In genomic region chr2:71069376-71069775, GRCh38 we compare ENCODE assay signal across 8 cellular contexts. TPM values are rescaled to one million over a fixed set of nuclear protein-coding genes. Genes with fewer than 3 reads are reported as not detected.
DNase-seq lines count a peak whose midpoint lies in the region; ATAC-seq, FAIRE-seq and TF ChIP-seq lines count a peak whose summit lies in the region.

No MANE protein-coding gene starts in this region.

- H4K20me1 ChIP-seq in mammary epithelial cell (ENCODE audit: insufficient read depth, low read length) = no peaks in the 10 kb centered on the region

- peak overlapping the region; percentile 97 for H3K4me3 Mint-ChIP-seq in mesothelial cell of epicardium

- H3K9me3 ChIP-seq in A549 (no peaks in the 10 kb centered on the region), HUES48 (ENCODE audit: control insufficient read depth, insufficient read depth, low read length) (no peaks in the 10 kb centered on the region), mammary epithelial cell (replicated peaks; ENCODE audit: insufficient read depth, low read length) (no peaks in the 10 kb centered on the region)

- TF ChIP-seq POLR2A in A549 (IDR thresholded peaks at IDR 0.05; ENCODE audit: low read length) = no peak

- WGBS in A549 (ENCODE audit: missing lambda C conversion rate) = 62% methylated on average over 5 of the region's 5 CpGs
- WGBS in mammary epithelial cell (ENCODE audit: low coverage, missing lambda C conversion rate) = 17% methylated on average over 5 of the region's 5 CpGs

- TF ChIP-seq EP300 in A549 (IDR thresholded peaks at IDR 0.05) = no peak

- intact Hi-C loops in mammary epithelial cell (cut with micrococcal nuclease) = loop anchor here (2.0 kb wide), 2 partner anchors 21 to 31 kb away; no protein-coding TSS in a partner anchor

- DNase-seq in A549 (ENCODE audit: low read depth in 1 of 2, low spot score in 1 of 2) (no peak), mammary epithelial cell (peak; percentile 8), mesothelial cell of epicardium (ENCODE audit: low spot score in 2 of 2, unreplicated experiment in 2 of 2) (no peak), NCI-H1105 (lab: John Stamatoyannopoulos, UW) (no peak), HT-29 (ENCODE audit: low spot score) (no peak)
- no peak for DNase-seq in activated CD8-positive, alpha-beta memory T cell treated with anti-CD3 and anti-CD28 coated beads, Interleukin-2, amount 50 U/mL, for 4 hours
- no peak for DNase-seq in stimulated activated CD4-positive, alpha-beta T cell treated with anti-CD3 and anti-CD28 coated beads, Interleukin-4, amount 100 ng/mL, for 4 hours

- peak overlapping the region; percentile 86 to 92 for H3K27ac ChIP-seq in A549
- no peak overlapping the region for H3K27ac ChIP-seq in HUES48 (ENCODE audit: low read depth, low read length)
- peak overlapping the region; percentile 57 for H3K27ac ChIP-seq in mammary epithelial cell (ENCODE audit: insufficient read depth, low read depth, low read length)

- H3K4me1 ChIP-seq in A549 (peaks cover 12% of the 10 kb centered on the region; the same call in 2 of the 3 replicates), HUES48 (ENCODE audit: control insufficient read depth, insufficient read depth, low read length) (peaks cover 9% of the 10 kb centered on the region; the same call in 1 of the 2 replicates), mammary epithelial cell (ENCODE audit: insufficient read depth, low read length) (peaks cover 42% of the 10 kb centered on the region)

- peaks cover 41% of the 10 kb centered on the region for H3K79me2 ChIP-seq in mammary epithelial cell (ENCODE audit: insufficient read depth, low read length)

- no TSS peak for BruUV-seq in mammary epithelial cell (replicated peaks; lab: Mats Ljungman, UMichigan)

- H3K36me3 ChIP-seq in HUES48 (ENCODE audit: control insufficient read depth, insufficient read depth, low read length) (peaks cover 24% of the 10 kb centered on the region), mammary epithelial cell (ENCODE audit: insufficient read depth, low read length) (peaks cover 6% of the 10 kb centered on the region)

- peak overlapping the region; percentile 81 for H3K4me3 ChIP-seq in A549
- H3K4me3 ChIP-seq in HUES48 (ENCODE audit: low read depth, low read length) = peak overlapping the region; percentile 87
- H3K4me3 ChIP-seq in mammary epithelial cell (replicated peaks in 1 of 3; ENCODE audit: insufficient read depth in 1 of 3, low read depth in 2 of 3, low read length in 3 of 3) = peak overlapping the region; percentile 66 to 78 (median 76)

- H3K4me2 ChIP-seq in A549 = peak overlapping the region; percentile 94
- peak overlapping the region; percentile 90 for H3K4me2 ChIP-seq in mammary epithelial cell (ENCODE audit: insufficient read depth, low read depth, low read length)

- no peak overlapping the region for H3K27ac Mint-ChIP-seq in mesothelial cell of epicardium

- H3K9ac ChIP-seq in HUES48 (ENCODE audit: low read depth, low read length) = no peak overlapping the region
- H3K9ac ChIP-seq in mammary epithelial cell (ENCODE audit: insufficient read depth, low read length) = peak overlapping the region; percentile 54

- no peak overlapping the region for H2AFZ ChIP-seq in mammary epithelial cell (ENCODE audit: low read depth, low read length)

- dilution Hi-C loops in mammary epithelial cell (cut with HindIII; ENCODE audit: low sequenced_read_pairs) = no loop called here

- no peak for TF ChIP-seq RAD21 in A549 (conservative IDR thresholded peaks at IDR 0.05 in 1 of 2, IDR thresholded peaks at IDR 0.05 in 1 of 2)

- FAIRE-seq in A549 (lab: Jason Lieb, UNC) = no peak

- H3K9me3 Mint-ChIP-seq in mesothelial cell of epicardium = no peaks in the 10 kb centered on the region

- in situ Hi-C loops in mammary epithelial cell (cut with MboI; ENCODE audit: low sequenced_read_pairs in 2 of 2) = no loop called here

- ATAC-seq in A549 = no peak

- no peak for TF ChIP-seq CTCF in A549 (IDR thresholded peaks at IDR 0.05)
- TF ChIP-seq CTCF in mammary epithelial cell (conservative IDR thresholded peaks at IDR 0.05 in 1 of 2, IDR thresholded peaks at IDR 0.05 in 1 of 2; ENCODE audit: extremely low read depth in 1 of 2, insufficient read depth in 1 of 2, low read depth in 1 of 2, low read length in 2 of 2) = no peak
- TF ChIP-seq CTCF in mesothelial cell of epicardium (IDR thresholded peaks at IDR 0.05; ENCODE audit: unreplicated experiment) = no peak

- CTCF ChIA-PET in A549 (lab: Yijun Ruan, JAX) = interaction anchor here (1.3 to 4.0 kb wide), 3 partner anchors 10 to 68 kb away, joined by 4 to 18 read pairs (median 5); no protein-coding TSS in a partner anchor
- CTCF ChIA-PET in mammary epithelial cell (lab: Charles Lee; ENCODE audit: low non-redundant PET) = interaction anchor here (0.6 to 1.4 kb wide), 4 partner anchors 19 to 198 kb away, joined by 3 to 9 read pairs (median 6); no protein-coding TSS in a partner anchor

- H3K4me1 Mint-ChIP-seq in mesothelial cell of epicardium = peaks cover 42% of the 10 kb centered on the region

- POLR2A ChIA-PET in A549 (lab: Yijun Ruan, JAX) = interaction anchor here (1.0 to 2.5 kb wide), 7 partner anchors 10 to 776 kb away, joined by 3 to 35 read pairs (median 10); partner anchors contain the start of genes MCEE, MPHOSPH10 and SNRPG

- H3K36me3 Mint-ChIP-seq in mesothelial cell of epicardium = peaks cover 11% of the 10 kb centered on the region

- H3K27me3 ChIP-seq in HUES48 (ENCODE audit: control insufficient read depth, insufficient read depth, low read length) = no peaks in the 10 kb centered on the region
- no peaks in the 10 kb centered on the region for H3K27me3 ChIP-seq in mammary epithelial cell (ENCODE audit: insufficient read depth, low read length)

- no peaks in the 10 kb centered on the region for H3K27me3 Mint-ChIP-seq in mesothelial cell of epicardium (ENCODE audit: low read depth)

TF ChIP-seq in A549, 52 proteins besides CTCF, POLR2A, EP300 and RAD21:
- TF ChIP-seq HEYL (CRISPR knock-in tag; IDR thresholded peaks at IDR 0.05) = no peak
- TF ChIP-seq EHF (CRISPR knock-in tag; IDR thresholded peaks at IDR 0.05) = no peak
- no peak for TF ChIP-seq CHD4 (IDR thresholded peaks at IDR 0.05; ENCODE audit: borderline replicate concordance)
- TF ChIP-seq RFX5 (IDR thresholded peaks at IDR 0.05) = no peak
- no peak for TF ChIP-seq ZFP36 (IDR thresholded peaks at IDR 0.05; ENCODE audit: borderline replicate concordance, partially characterized antibody)
- no peak for TF ChIP-seq RARB (CRISPR knock-in tag; IDR thresholded peaks at IDR 0.05)
- no peak for TF ChIP-seq ZC3H11A (IDR thresholded peaks at IDR 0.05)
- no peak for TF ChIP-seq KDM5A (IDR thresholded peaks at IDR 0.05)
- TF ChIP-seq JUN (IDR thresholded peaks at IDR 0.05) = no peak
- TF ChIP-seq FOSB (CRISPR knock-in tag; IDR thresholded peaks at IDR 0.05) = no peak
- no peak for TF ChIP-seq HES2 (IDR thresholded peaks at IDR 0.05)
- TF ChIP-seq EHMT2 (IDR thresholded peaks at IDR 0.05; ENCODE audit: low read depth) = no peak
- no peak for TF ChIP-seq MAX (IDR thresholded peaks at IDR 0.05)
- TF ChIP-seq HOXB13 (CRISPR knock-in tag; IDR thresholded peaks at IDR 0.05; ENCODE audit: low read depth) = no peak
- TF ChIP-seq CEBPB (IDR thresholded peaks at IDR 0.05) = no peak
- no peak for TF ChIP-seq ESRRA (IDR thresholded peaks at IDR 0.05; ENCODE audit: borderline replicate concordance, low read length)
- no peak for TF ChIP-seq ZNF302 (CRISPR knock-in tag; IDR thresholded peaks at IDR 0.05)
- no peak for TF ChIP-seq NFE2L2 (conservative IDR thresholded peaks at IDR 0.05; ENCODE audit: low read length)

RNA-seq across cellular contexts. Expression of gene NAGK, which starts 0.9 kb away (rescaled TPM):
- 41.2 and 42.2 TPM in 2 replicates for polyA plus RNA-seq in A549 (2011; rRNA removed)
- polyA plus RNA-seq in A549 (2012; cell fraction: cytosol; rRNA removed) = 61.5 and 66.0 TPM in 2 replicates
- polyA plus RNA-seq in A549 (2012; cell fraction: nucleus; rRNA removed) = 94.0 and 105 TPM in 2 replicates
- 93.6 to 134 TPM (median 119 TPM) in 3 replicates for polyA plus RNA-seq in A549 (2017; fragmentation: RNase III; extraction: RNeasy Plus Mini Kit Qiagen cat#74134 plus additional on column Dnase treatment)
- 35.5 and 36.3 TPM in 2 replicates for polyA minus RNA-seq in A549 (2011; rRNA and poly(A)+ RNA removed)
- 10 to 100 TPM; 29.5 to 80.8 TPM for total RNA-seq in mammary epithelial cell
- polyA plus RNA-seq in mammary epithelial cell = 60.0 TPM
- polyA minus RNA-seq in mammary epithelial cell = 46.5 TPM
- total RNA-seq in mesothelial cell of epicardium = 90.5 to 98.4 TPM (median 96.2 TPM) in 3 replicates
- total RNA-seq in HT-29 (2014; rRNA removed; shearing (Covaris generic)) = 17.8 and 29.7 TPM in 2 replicates
